In the genomic region with DNA sequence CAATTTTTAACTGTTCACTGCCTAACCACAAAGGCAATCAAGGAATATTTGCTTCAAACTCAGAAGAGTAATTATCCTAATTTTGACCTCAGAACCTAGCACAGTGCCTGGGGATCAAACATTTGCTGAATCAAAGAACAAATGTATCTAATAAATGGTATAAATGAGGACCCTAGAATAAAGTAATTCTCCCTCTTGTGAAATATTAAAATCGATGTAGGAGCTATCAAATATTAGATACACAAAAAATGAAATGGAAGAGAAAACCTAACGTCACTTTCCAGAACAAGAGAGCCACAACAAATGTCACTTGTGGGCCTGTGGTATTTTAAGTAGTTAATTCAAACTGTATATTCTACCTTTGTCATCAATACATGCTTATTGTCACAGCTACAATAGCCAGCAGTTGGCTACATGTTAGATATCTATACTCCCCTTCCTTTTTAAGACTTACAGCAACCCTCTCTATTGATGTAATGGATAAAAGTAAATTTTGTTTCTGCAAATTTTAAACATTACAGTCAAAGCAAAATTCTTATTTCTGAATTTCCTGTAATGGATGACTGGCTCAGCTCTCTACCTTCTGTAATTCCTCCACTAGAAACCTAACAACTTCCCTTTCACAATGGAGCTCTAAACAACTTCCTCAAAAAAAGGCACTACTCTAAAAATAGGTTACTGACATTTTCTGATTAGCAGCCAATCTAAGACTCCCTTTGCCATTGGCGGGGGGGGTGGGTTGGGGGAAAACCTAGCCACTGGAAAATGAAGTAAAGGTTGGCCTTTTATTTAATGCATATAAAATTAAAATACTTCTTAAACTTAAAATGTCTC, we compare ENCODE assay signal across 11 cellular contexts. TPM values are rescaled to one million over a fixed set of nuclear protein-coding genes. Genes with fewer than 3 reads are reported as not detected.
DNase-seq lines count a peak whose midpoint lies in the region; ATAC-seq, FAIRE-seq and TF ChIP-seq lines count a peak whose summit lies in the region.
"Had no signal": no experiment of that assay in that cellular context is flagged by ENCODE, and none has a peak within 500 bp of the region (broad histone marks: within the 10 kb centered on the region; RNA-seq: fewer than 3 reads in every experiment).

No MANE protein-coding gene starts in this region.

- H3K4me3 ChIP-seq in OCI-LY7 (ENCODE audit: low read depth, low read length, poor library complexity, severe bottlenecking) (peak overlapping the region; percentile 47), fibroblast of pulmonary artery (replicated peaks; ENCODE audit: low read depth, low read length) (no peak overlapping the region), WERI-Rb-1 (ENCODE audit: low read depth, low read length) (no peak overlapping the region)

- peaks cover 45% of the 10 kb centered on the region for H3K4me1 ChIP-seq in OCI-LY7 (ENCODE audit: insufficient read depth, low read length, poor library complexity, severe bottlenecking)

- POLR2A ChIA-PET in OCI-LY7 (lab: Charles Lee) = interaction anchor here (0.6 to 2.1 kb wide), 5 partner anchors 9 to 89 kb away, joined by 3 to 10 read pairs (median 4); no protein-coding TSS in a partner anchor

- peaks cover 98% of the 10 kb centered on the region for H3K79me2 ChIP-seq in OCI-LY7 (ENCODE audit: insufficient read depth, low read depth, low read length)

- peak overlapping the region; percentile 62 for H3K27ac ChIP-seq in OCI-LY7 (ENCODE audit: low read depth, low read length, poor library complexity, severe bottlenecking)
- no peak overlapping the region for H3K27ac ChIP-seq in WERI-Rb-1

- intact Hi-C loops in OCI-LY7 (cut with micrococcal nuclease; ENCODE audit: unreplicated experiment) = no loop called here

- peak; percentile 85 for ATAC-seq in stimulated activated memory B cell treated with anti-CD40 and anti-IgM and Interleukin-4, amounts not matched to agents 10 μg/mL and 1 μg/mL and 100 μg/mL, for 72 hours
- ATAC-seq in esophagus mucosa = no peak

- H3K9me3 Mint-ChIP-seq in stimulated activated memory B cell treated with anti-CD40 and anti-IgM and Interleukin-4, amounts not matched to agents 10 μg/mL and 1 μg/mL and 100 μg/mL, for 72 hours = no peaks in the 10 kb centered on the region

- H3K4me1 Mint-ChIP-seq in stimulated activated memory B cell treated with anti-CD40 and anti-IgM and Interleukin-4, amounts not matched to agents 10 μg/mL and 1 μg/mL and 100 μg/mL, for 72 hours = peaks cover 80% of the 10 kb centered on the region

- CTCF ChIA-PET in OCI-LY7 (lab: Charles Lee; ENCODE audit: unreplicated experiment) = no interaction called here

- H3K4me2 ChIP-seq in OCI-LY7 (ENCODE audit: low read length) = peak overlapping the region; percentile 60

- H3K36me3 Mint-ChIP-seq in stimulated activated memory B cell treated with anti-CD40 and anti-IgM and Interleukin-4, amounts not matched to agents 10 μg/mL and 1 μg/mL and 100 μg/mL, for 72 hours = peaks cover 21% of the 10 kb centered on the region

- H3K9me2 ChIP-seq in OCI-LY7 (ENCODE audit: insufficient read depth, low read length) = no peaks in the 10 kb centered on the region

- BruUV-seq in OCI-LY7 (replicated peaks; lab: Mats Ljungman, UMichigan) = no TSS peak

- no peak overlapping the region for H2AFZ ChIP-seq in OCI-LY7 (ENCODE audit: low read length)

- peak; percentile 37 for FAIRE-seq in GM19239 (lab: Jason Lieb, UNC)
- FAIRE-seq: kidney, small intestine had no signal

- TF ChIP-seq CTCF in OCI-LY7 (conservative IDR thresholded peaks at IDR 0.05; ENCODE audit: low read length) (no peak), fibroblast of pulmonary artery (IDR thresholded peaks at IDR 0.05; ENCODE audit: low read length, missing control alignments) (no peak), WERI-Rb-1 (IDR thresholded peaks at IDR 0.05; ENCODE audit: low read depth, low read length) (no peak)

- H3K27ac Mint-ChIP-seq in stimulated activated memory B cell treated with anti-CD40 and anti-IgM and Interleukin-4, amounts not matched to agents 10 μg/mL and 1 μg/mL and 100 μg/mL, for 72 hours = peak overlapping the region; percentile 80

- H3K27me3 ChIP-seq in WERI-Rb-1 (ENCODE audit: insufficient read depth, low read depth, severe bottlenecking) = no peaks in the 10 kb centered on the region

- H3K36me3 ChIP-seq in OCI-LY7 (ENCODE audit: insufficient read depth, low read length) = peaks cover 78% of the 10 kb centered on the region
- peaks cover 67% of the 10 kb centered on the region for H3K36me3 ChIP-seq in WERI-Rb-1

- H4K20me1 ChIP-seq in OCI-LY7 (ENCODE audit: insufficient read depth, low read length) = peaks cover 54% of the 10 kb centered on the region

- peak; percentile 48 for DNase-seq in GM19239 (ENCODE audit: insufficient read length, low spot score)
- peak; percentile 62 for DNase-seq in OCI-LY7 (ENCODE audit: low spot score)
- DNase-seq in fibroblast of pulmonary artery (ENCODE audit: low read depth) = peak; percentile 20
- no peak for DNase-seq in SHP77 treated with DMSO at 0.1 percent for 48 hours (lab: John Stamatoyannopoulos, UW)
- no peak for DNase-seq in WERI-Rb-1
- DNase-seq: activated effector memory CD4-positive, alpha-beta T cell treated with Interleukin-2 at 50 U/mL for 16 hours; kidney; NCI-H146; small intestine had no signal

- H3K9me3 ChIP-seq in OCI-LY7 (ENCODE audit: low read length) (no peaks in the 10 kb centered on the region), WERI-Rb-1 (ENCODE audit: severe bottlenecking) (no peaks in the 10 kb centered on the region)

- peak overlapping the region; percentile 45 for H3K4me3 Mint-ChIP-seq in stimulated activated memory B cell treated with anti-CD40 and anti-IgM and Interleukin-4, amounts not matched to agents 10 μg/mL and 1 μg/mL and 100 μg/mL, for 72 hours

- H3K27me3 Mint-ChIP-seq in stimulated activated memory B cell treated with anti-CD40 and anti-IgM and Interleukin-4, amounts not matched to agents 10 μg/mL and 1 μg/mL and 100 μg/mL, for 72 hours = no peaks in the 10 kb centered on the region

RNA-seq across cellular contexts. Expression of a gene that starts 37.6 kb away (rescaled TPM):
- total RNA-seq in OCI-LY7 (2014; rRNA removed; shearing (Covaris generic)) = 52.0 and 68.8 TPM in 2 replicates
- 97.5 and 112 TPM in 2 replicates for total RNA-seq in OCI-LY7 (2022)
- 63.0 TPM for total RNA-seq in esophagus mucosa

Comparison
In these comparisons a context has a peak if more than half of its experiments do, and no peak if none do; other contexts are left out.
1. DNase-seq: peak in GM19239 (single experiment), OCI-LY7 (single experiment) and fibroblast of pulmonary artery (single experiment); none in SHP77 treated with DMSO at 0.1 percent for 48 hours (single experiment) and WERI-Rb-1 (single experiment).